ENCODE assay signal across 15 cellular contexts in the genomic region with DNA sequence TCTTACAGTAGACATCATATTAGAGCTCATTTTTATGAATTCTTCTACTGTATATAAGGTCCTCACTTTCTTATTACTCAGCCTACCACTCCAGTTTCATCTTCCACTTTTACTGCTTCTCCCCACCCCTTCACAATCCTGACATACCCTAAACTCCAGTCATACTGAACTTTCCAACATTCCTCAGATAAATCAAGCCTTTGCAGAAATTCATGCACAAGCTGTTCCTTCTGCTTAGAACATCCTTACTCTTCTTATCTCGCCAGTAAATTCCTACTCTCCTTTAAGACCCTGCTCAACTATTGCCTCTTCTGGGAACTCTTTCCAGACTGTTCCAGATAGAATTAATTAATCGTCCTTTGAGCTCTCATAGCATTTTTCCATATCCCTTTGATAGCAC. TPM values are rescaled to one million over a fixed set of nuclear protein-coding genes. Genes with fewer than 3 reads are reported as not detected.
DNase-seq lines count a peak whose midpoint lies in the region; ATAC-seq and TF ChIP-seq lines count a peak whose summit lies in the region.
"Had no signal": no experiment of that assay in that cellular context is flagged by ENCODE, and none has a peak within 500 bp of the region (broad histone marks: within the 10 kb centered on the region; RNA-seq: fewer than 3 reads in every experiment).

No MANE protein-coding gene starts in this region.

- POLR2A ChIA-PET in Caco-2 (lab: Charles Lee), result interaction anchor here (0.9 kb wide), 1 partner anchor 13 kb away, joined by 4 read pairs; no protein-coding TSS in a partner anchor
- POLR2A ChIA-PET in PC-3 (lab: Charles Lee; ENCODE audit: unreplicated experiment), result interaction anchor here (0.5 kb wide), 1 partner anchor 204 kb away, joined by 3 read pairs; no protein-coding TSS in a partner anchor

- H3K4me1 Mint-ChIP-seq in Caco-2 (ENCODE audit: low read depth, unreplicated experiment), result peaks cover 18% of the 10 kb centered on the region
- H3K4me1 Mint-ChIP-seq: GM23338 had no signal

- intact Hi-C loops in Caco-2 (cut with micrococcal nuclease; ENCODE audit: unreplicated experiment), result no loop called here
- intact Hi-C loops in PC-3 (cut with micrococcal nuclease), result no loop called here

- DNase-seq in Caco-2, result peak in 1 of 2 experiments; percentile 20
- DNase-seq in PC-3, result peak; percentile 42
- DNase-seq in fibroblast of lung (ENCODE audit: low read depth in 2 of 2), result peak; percentile 67 to 92
- no peak for DNase-seq in omental fat pad (ENCODE audit: low spot score)
- no peak for DNase-seq in GOT3 (lab: John Stamatoyannopoulos, UW)
- DNase-seq in T1000 (lab: John Stamatoyannopoulos, UW), result no peak
- DNase-seq: effector CD8-positive, alpha-beta T cell; glutamatergic neuron; NCI-H1092 treated with DMSO at 0.1 percent for 48 hours; NCI-H2171; stimulated activated CD4-positive, alpha-beta T cell treated with anti-CD3 and anti-CD28 coated beads, Interleukin-2, amount 100 ng/mL, for 48 hours; transverse colon had no signal

- H3K79me2 ChIP-seq in PC-3 (ENCODE audit: low read length), result no peaks in the 10 kb centered on the region
- H3K79me2 ChIP-seq in fibroblast of lung (ENCODE audit: control insufficient read depth, insufficient read depth, low read length), result no peaks in the 10 kb centered on the region

- no peaks in the 10 kb centered on the region for H3K9me2 ChIP-seq in PC-3 (replicated peaks; ENCODE audit: low read length)

- H3K27me3 ChIP-seq in Caco-2 (replicated peaks; ENCODE audit: control insufficient read depth, insufficient read depth, low read length) (no peaks in the 10 kb centered on the region), PC-3 (ENCODE audit: low read length) (no peaks in the 10 kb centered on the region), fibroblast of lung (ENCODE audit: control insufficient read depth, insufficient read depth, low read length) (no peaks in the 10 kb centered on the region)
- H3K27me3 ChIP-seq: transverse colon had no signal

- H3K36me3 ChIP-seq in Caco-2 (ENCODE audit: control insufficient read depth, insufficient read depth, low read length) (no peaks in the 10 kb centered on the region), PC-3 (ENCODE audit: low read depth, low read length) (no peaks in the 10 kb centered on the region), fibroblast of lung (ENCODE audit: control insufficient read depth, insufficient read depth, low read length) (no peaks in the 10 kb centered on the region)
- H3K36me3 ChIP-seq: transverse colon had no signal

- CTCF ChIA-PET in Caco-2 (lab: Charles Lee) (no interaction called here), PC-3 (lab: Charles Lee) (no interaction called here)

- H3K4me2 ChIP-seq in PC-3 (ENCODE audit: low read length), result no peak overlapping the region
- peak overlapping the region; percentile 59 for H3K4me2 ChIP-seq in fibroblast of lung (ENCODE audit: extremely low read depth, insufficient read depth, low read length)
- H3K4me2 ChIP-seq: GM23338 had no signal

- H3K27ac Mint-ChIP-seq in Caco-2 (ENCODE audit: unreplicated experiment), result peak overlapping the region; percentile 0
- H3K27ac Mint-ChIP-seq: GM23338 had no signal

- H3K9ac ChIP-seq in PC-3 (ENCODE audit: low read length) (no peak overlapping the region), fibroblast of lung (ENCODE audit: insufficient read depth, low read length) (no peak overlapping the region)

- H4K20me1 ChIP-seq in PC-3 (ENCODE audit: low read length) (no peaks in the 10 kb centered on the region), fibroblast of lung (ENCODE audit: control insufficient read depth, extremely low read depth, insufficient read depth, low read length) (no peaks in the 10 kb centered on the region)

- H3K27me3 Mint-ChIP-seq in Caco-2 (ENCODE audit: insufficient read depth, unreplicated experiment), result no peaks in the 10 kb centered on the region

- no peak overlapping the region for H3K4me3 ChIP-seq in Caco-2 (ENCODE audit: low read depth, low read length)
- H3K4me3 ChIP-seq in PC-3 (ENCODE audit: low read length), result no peak overlapping the region
- H3K4me3 ChIP-seq in fibroblast of lung (replicated peaks in 1 of 4; ENCODE audit: control extremely low read depth in 1 of 4, insufficient read depth in 1 of 4, low read depth in 3 of 4, low read length in 4 of 4), result no peak overlapping the region
- H3K4me3 ChIP-seq: GM23338, transverse colon had no signal

- H3K27ac ChIP-seq in PC-3 (ENCODE audit: low read length) (no peak overlapping the region), fibroblast of lung (ENCODE audit: insufficient read depth, low read length) (no peak overlapping the region)
- H3K27ac ChIP-seq: transverse colon had no signal

- H3K9me3 ChIP-seq in Caco-2 (no peaks in the 10 kb centered on the region), PC-3 (ENCODE audit: low read length) (no peaks in the 10 kb centered on the region), fibroblast of lung (ENCODE audit: control insufficient read depth, insufficient read depth, low read depth, low read length) (no peaks in the 10 kb centered on the region)
- H3K9me3 ChIP-seq: transverse colon had no signal

- peaks cover 9% of the 10 kb centered on the region for H3K36me3 Mint-ChIP-seq in Caco-2 (ENCODE audit: insufficient read depth, unreplicated experiment)

- H2AFZ ChIP-seq in PC-3 (ENCODE audit: low read length), result no peak overlapping the region
- no peak overlapping the region for H2AFZ ChIP-seq in fibroblast of lung (ENCODE audit: low read length)
- H2AFZ ChIP-seq: GM23338 had no signal

- H3K9me3 Mint-ChIP-seq in Caco-2 (ENCODE audit: unreplicated experiment), result peaks cover 10% of the 10 kb centered on the region
- H3K9me3 Mint-ChIP-seq: GM23338 had no signal

- TF ChIP-seq CTCF in Caco-2 (IDR thresholded peaks at IDR 0.05; ENCODE audit: insufficient read depth in 1 of 2, low read depth in 1 of 2, low read length in 1 of 2, severe bottlenecking in 1 of 2, unreplicated experiment in 1 of 2), result no peak
- no peak for TF ChIP-seq CTCF in PC-3 (conservative IDR thresholded peaks at IDR 0.05; ENCODE audit: low read depth, low read length)
- no peak for TF ChIP-seq CTCF in fibroblast of lung (conservative IDR thresholded peaks at IDR 0.05 in 1 of 2, IDR thresholded peaks at IDR 0.05 in 1 of 2; ENCODE audit: low read depth in 1 of 2, low read length in 2 of 2)
- no peak for TF ChIP-seq CTCF in omental fat pad (IDR thresholded peaks at IDR 0.05)

- H3K4me3 Mint-ChIP-seq in Caco-2 (ENCODE audit: unreplicated experiment), result no peak overlapping the region
- H3K4me3 Mint-ChIP-seq: GM23338 had no signal

- ATAC-seq in PC-3 (no peak), omental fat pad (ENCODE audit: low FRiP score) (peak; percentile 82), HG03378 (IDR thresholded peaks at IDR 0.05; ENCODE audit: unreplicated experiment) (no peak), GM18498 (IDR thresholded peaks at IDR 0.05; ENCODE audit: unreplicated experiment) (no peak)
- ATAC-seq: GM23338 had no signal

- H3K4me1 ChIP-seq in Caco-2 (peaks cover 14% of the 10 kb centered on the region), PC-3 (ENCODE audit: insufficient read depth, low read length) (peaks cover 30% of the 10 kb centered on the region), fibroblast of lung (ENCODE audit: control insufficient read depth, extremely low read depth, insufficient read depth, low read length) (peaks cover 11% of the 10 kb centered on the region)
- H3K4me1 ChIP-seq: transverse colon had no signal

- BruUV-seq in Caco-2 (replicated peaks; lab: Mats Ljungman, UMichigan) (no TSS peak), PC-3 (replicated peaks; lab: Mats Ljungman, UMichigan) (no TSS peak)

- no peaks in the 10 kb centered on the region for H3F3A ChIP-seq in PC-3 (ENCODE audit: low read length, unreplicated experiment)

RNA-seq across cellular contexts. Expression of a gene that starts 24.8 kb away (rescaled TPM):
- total RNA-seq in Caco-2 (2022) (0.09 and 0.26 TPM in 2 replicates), PC-3 (2014; rRNA removed) (0.23 and 0.29 TPM in 2 replicates), fibroblast of lung (under 0.01 and 0.17 TPM in 2 replicates), omental fat pad (under 1 TPM; 0.12 to 0.46 (median 0.20) TPM)
- polyA plus RNA-seq in fibroblast of lung, result 0.09 and 0.18 TPM in 2 replicates
- polyA plus RNA-seq in fibroblast of lung (2012), result 0.16 and 0.45 TPM in 2 replicates
- polyA minus RNA-seq in fibroblast of lung (ENCODE audit: low replicate concordance), result 0.47 and 0.78 TPM in 2 replicates
- polyA plus RNA-seq: GM23338 had no signal

Comparison
In these comparisons a context has a peak if more than half of its experiments do, and no peak if none do; other contexts are left out.
1. DNase-seq: peak in PC-3 (single experiment) and fibroblast of lung (2 of 2); none in omental fat pad (single experiment), GOT3 (single experiment) and T1000 (single experiment).